In genomic region chr1:99363531-99363930, GRCh38 we compare ENCODE assay signal across 27 cellular contexts.
"Had no signal": no experiment of that assay in that cellular context is flagged by ENCODE, and none has a peak within 500 bp of the region (broad histone marks: within the 10 kb centered on the region; RNA-seq: fewer than 3 reads in every experiment).

No MANE protein-coding gene starts in this region.

- H3K4me3 Mint-ChIP-seq: effector memory CD8-positive, alpha-beta T cell; mesothelial cell of epicardium; naive thymus-derived CD4-positive, alpha-beta T cell; nephron; neural progenitor cell; stimulated activated naive B cell treated with anti-CD40 and anti-IgM and Interleukin-4, amounts not matched to agents 10 μg/mL and 1 μg/mL and 100 μg/mL, for 72 hours; stimulated activated naive CD8-positive, alpha-beta T cell treated with anti-CD3 and anti-CD28 coated beads, Interleukin-15, Interleukin-2, amounts not matched to agents 100 ng/mL and 50 ng/mL, for 24 hours had no signal

- H3K4me3 ChIP-seq: colonic mucosa, esophagus squamous epithelium, heart right ventricle, left lung, mucosa of descending colon, neural progenitor cell, prostate gland, sigmoid colon, skin epidermis, spleen, thoracic aorta, transverse colon, upper lobe of right lung, uterus had no signal

- H3K9me3 Mint-ChIP-seq: effector memory CD8-positive, alpha-beta T cell; mesothelial cell of epicardium; nephron; neural progenitor cell; stimulated activated naive CD8-positive, alpha-beta T cell treated with anti-CD3 and anti-CD28 coated beads, Interleukin-15, Interleukin-2, amounts not matched to agents 100 ng/mL and 50 ng/mL, for 24 hours had no signal

- H3K27me3 Mint-ChIP-seq: effector memory CD8-positive, alpha-beta T cell; stimulated activated naive B cell treated with anti-CD40 and anti-IgM and Interleukin-4, amounts not matched to agents 10 μg/mL and 1 μg/mL and 100 μg/mL, for 72 hours; stimulated activated naive CD8-positive, alpha-beta T cell treated with anti-CD3 and anti-CD28 coated beads, Interleukin-15, Interleukin-2, amounts not matched to agents 100 ng/mL and 50 ng/mL, for 24 hours had no signal

- H3K27ac Mint-ChIP-seq: effector memory CD8-positive, alpha-beta T cell; mesothelial cell of epicardium; naive thymus-derived CD4-positive, alpha-beta T cell; nephron; neural progenitor cell; stimulated activated naive B cell treated with anti-CD40 and anti-IgM and Interleukin-4, amounts not matched to agents 10 μg/mL and 1 μg/mL and 100 μg/mL, for 72 hours; stimulated activated naive CD8-positive, alpha-beta T cell treated with anti-CD3 and anti-CD28 coated beads, Interleukin-15, Interleukin-2, amounts not matched to agents 100 ng/mL and 50 ng/mL, for 24 hours had no signal

- H3K36me3 Mint-ChIP-seq: mesothelial cell of epicardium; naive thymus-derived CD4-positive, alpha-beta T cell; neural progenitor cell; stimulated activated naive B cell treated with anti-CD40 and anti-IgM and Interleukin-4, amounts not matched to agents 10 μg/mL and 1 μg/mL and 100 μg/mL, for 72 hours had no signal

- H3K27me3 ChIP-seq: colonic mucosa, esophagus squamous epithelium, heart right ventricle, left lung, neural progenitor cell, sigmoid colon, spleen, transverse colon, upper lobe of right lung, uterus had no signal

- H3K4me1 Mint-ChIP-seq: naive thymus-derived CD4-positive, alpha-beta T cell; nephron; neural progenitor cell; stimulated activated naive B cell treated with anti-CD40 and anti-IgM and Interleukin-4, amounts not matched to agents 10 μg/mL and 1 μg/mL and 100 μg/mL, for 72 hours had no signal

- DNase-seq: colonic mucosa; effector memory CD8-positive, alpha-beta T cell; erythroblast; esophagus squamous epithelium; foreskin melanocyte; glutamatergic neuron; heart right ventricle; hippocampal formation; left cardiac atrium; left lung; mesenchymal stem cell; mucosa of descending colon; naive thymus-derived CD4-positive, alpha-beta T cell; right cardiac atrium; sigmoid colon; spleen; stimulated activated naive B cell treated with anti-CD40 and anti-IgM and Interleukin-4, amounts not matched to agents 10 μg/mL and 1 μg/mL and 100 μg/mL, for 72 hours; transverse colon; upper lobe of right lung; uterus had no signal

- H3K27ac ChIP-seq: colonic mucosa, esophagus squamous epithelium, heart right ventricle, left lung, neural progenitor cell, prostate gland, sigmoid colon, skin epidermis, spleen, thoracic aorta, transverse colon, upper lobe of right lung, uterus had no signal
